ENCODE assay signal across 1 cellular context in the genomic region with DNA sequence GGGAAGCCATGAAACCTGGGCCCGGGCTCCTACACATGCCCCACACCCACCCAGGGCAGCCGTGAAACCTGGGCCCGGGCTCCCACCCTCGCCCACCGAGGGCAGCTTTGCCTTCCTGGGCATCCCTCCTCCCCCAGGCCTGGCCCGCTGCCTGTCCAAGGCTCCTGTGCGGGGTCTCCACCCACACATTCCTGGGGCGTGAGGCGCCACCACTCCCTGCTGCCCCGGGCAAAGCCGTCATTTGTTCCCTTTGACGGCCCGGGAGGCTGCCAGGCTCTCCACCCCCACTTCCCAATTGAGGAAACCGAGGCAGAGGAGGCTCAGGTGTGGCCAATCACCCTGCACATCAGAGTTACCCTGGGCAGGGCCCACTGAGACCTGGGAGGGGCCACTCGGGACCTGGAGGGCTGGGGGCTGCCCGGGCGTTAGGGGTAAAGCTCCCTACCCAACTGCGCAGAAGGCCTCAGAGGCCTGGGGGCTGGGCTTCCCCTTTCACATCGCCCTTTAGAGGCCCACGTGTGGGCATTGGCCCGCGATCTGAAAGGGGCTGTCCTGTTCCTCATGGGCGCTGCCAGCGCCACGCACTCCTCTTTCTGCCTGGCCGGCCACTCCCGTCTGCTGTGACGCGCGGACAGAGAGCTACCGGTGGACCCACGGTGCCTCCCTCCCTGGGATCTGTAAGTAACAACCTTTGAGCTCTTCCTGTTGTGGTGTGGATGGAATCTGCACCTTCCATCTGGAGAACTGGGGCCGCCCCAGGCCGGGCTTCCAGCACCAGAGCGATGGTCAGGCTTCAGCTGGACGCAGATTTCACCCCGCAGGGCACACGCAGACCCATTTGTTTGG.
TF ChIP-seq lines count a peak whose summit lies in the region.

TSS of gene MSLN (plus strand) at position 237 of the 846 bp plus-strand sequence. CDS start 1,947 bp downstream, outside the sequence.

TF ChIP-seq in H1, 55 proteins besides CTCF, POLR2A, EP300 and RAD21 (continued from another document):
- TF ChIP-seq POU5F1 (IDR thresholded peaks at IDR 0.05; ENCODE audit: low read depth, low read length) (no peak), PHF8 (conservative IDR thresholded peaks at IDR 0.05; ENCODE audit: low read depth, low read length) (no peak), SP2 (IDR thresholded peaks at IDR 0.05; ENCODE audit: low read length) (no peak), JUND (IDR thresholded peaks at IDR 0.05; ENCODE audit: low read length) (no peak), SRF (IDR thresholded peaks at IDR 0.05; ENCODE audit: low read depth, low read length) (no peak), NANOG (IDR thresholded peaks at IDR 0.05; ENCODE audit: insufficient read depth, low read depth, low read length, poor library complexity, severe bottlenecking) (no peak), BACH1 (IDR thresholded peaks at IDR 0.05; ENCODE audit: low read length) (no peak), CEBPB (IDR thresholded peaks at IDR 0.05; ENCODE audit: low read depth, low read length) (no peak), SP4 (IDR thresholded peaks at IDR 0.05; ENCODE audit: low read length) (no peak), CHD7 (IDR thresholded peaks at IDR 0.05; ENCODE audit: insufficient replicate concordance, low read length) (no peak), MAX (IDR thresholded peaks at IDR 0.05) (no peak), USF2 (IDR thresholded peaks at IDR 0.05; ENCODE audit: low read length) (no peak), CTBP2 (IDR thresholded peaks at IDR 0.05; ENCODE audit: borderline replicate concordance, insufficient read depth, insufficient read length, low read length) (no peak)
